ENCODE assay signal across 34 cellular contexts in genomic region chr5:78265163-78265562, GRCh38.
"Had no signal": no experiment of that assay in that cellular context is flagged by ENCODE, and none has a peak within 500 bp of the region (broad histone marks: within the 10 kb centered on the region; RNA-seq: fewer than 3 reads in every experiment).

No MANE protein-coding gene starts in this region.

- H3K27ac ChIP-seq: adrenal gland, breast epithelium, cardiac muscle cell, colonic mucosa, epithelial cell of prostate, esophagus squamous epithelium, gastroesophageal sphincter, heart right ventricle, WERI-Rb-1 had no signal

- H3K4me3 ChIP-seq: adrenal gland, breast epithelium, cardiac muscle cell, colonic mucosa, esophagus squamous epithelium, gastroesophageal sphincter, heart right ventricle had no signal

- H3K27me3 ChIP-seq: adrenal gland, breast epithelium, cardiac muscle cell, colonic mucosa, esophagus squamous epithelium, gastroesophageal sphincter, heart right ventricle had no signal

- H3K9me3 ChIP-seq: adrenal gland, breast epithelium, colonic mucosa, esophagus squamous epithelium, gastroesophageal sphincter, heart right ventricle had no signal

- FAIRE-seq: endometrium, endothelial cell of umbilical vein had no signal

- H3K4me1 ChIP-seq: breast epithelium, colonic mucosa, esophagus squamous epithelium had no signal

- H3K36me3 ChIP-seq: breast epithelium, colonic mucosa had no signal

- DNase-seq: activated CD4-positive, alpha-beta memory T cell treated with anti-CD3 and anti-CD28 coated beads for 36 hours; activated CD4-positive, alpha-beta T cell treated with anti-CD3 and anti-CD28 coated beads for 36 hours; activated CD4-positive, alpha-beta T cell treated with anti-CD3 and anti-CD28 coated beads, Interleukin-2, amount 10 ng/mL, durations not matched to agents 24 days and 14 days; activated CD4-positive, CD25-positive, alpha-beta regulatory T cell; activated CD4-positive, CD25-positive, alpha-beta regulatory T cell treated with anti-CD3 and anti-CD28 coated beads, Interleukin-2, amount 50 U/mL, for 72 hours; activated CD8-positive, alpha-beta memory T cell treated with anti-CD3 and anti-CD28 coated beads, Interleukin-2, amount 10 ng/mL, durations not matched to agents 7 days and 5 days; activated CD8-positive, alpha-beta memory T cell treated with anti-CD3 and anti-CD28 coated beads, Interleukin-2, amount 50 U/mL, for 4 hours; activated CD8-positive, alpha-beta T cell treated with anti-CD3 and anti-CD28 coated beads, Interleukin-2, amount 10 ng/mL, durations not matched to agents 7 days and 5 days; activated effector memory CD4-positive, alpha-beta T cell treated with Interleukin-2 at 50 U/mL for 16 hours; activated naive CD4-positive, alpha-beta T cell treated with anti-CD3 and anti-CD28 coated beads for 36 hours; activated naive CD8-positive, alpha-beta T cell treated with anti-CD3 and anti-CD28 coated beads for 36 hours; activated naive CD8-positive, alpha-beta T cell treated with anti-CD3 and anti-CD28 coated beads, Interleukin-2, amount 50 U/mL, for 24 hours; activated T-cell treated with anti-CD3 and anti-CD28 coated beads, Interleukin-2, amount 50 U/mL, for 1 hour; activated T-cell treated with anti-CD3 and anti-CD28 coated beads, Interleukin-2, amount 50 U/mL, for 72 hours; adrenal gland; amygdala; aorta; central memory CD4-positive, alpha-beta T cell; cerebellar nuclear complex; colonic mucosa; effector CD8-positive, alpha-beta T cell; esophagus squamous epithelium; foreskin melanocyte; heart right ventricle; T-helper 1 cell; T-helper 17 cell; T1000; WERI-Rb-1 had no signal

- ATAC-seq: activated CD4-positive, alpha-beta T cell treated with anti-CD3 and anti-CD28 coated beads for 36 hours; activated CD8-positive, alpha-beta memory T cell treated with anti-CD3 and anti-CD28 coated beads, Interleukin-2, amount 10 ng/mL, durations not matched to agents 7 days and 5 days; activated CD8-positive, alpha-beta T cell treated with anti-CD3 and anti-CD28 coated beads, Interleukin-2, amount 10 ng/mL, durations not matched to agents 7 days and 5 days; activated naive CD8-positive, alpha-beta T cell treated with anti-CD3 and anti-CD28 coated beads, Interleukin-2, amount 50 U/mL, for 24 hours; activated T-cell treated with anti-CD3 and anti-CD28 coated beads, Interleukin-2, amount 50 U/mL, for 72 hours; gastroesophageal sphincter; heart right ventricle; T-helper 17 cell had no signal
